ENCODE assay signal across 2 cellular contexts in the genomic region with DNA sequence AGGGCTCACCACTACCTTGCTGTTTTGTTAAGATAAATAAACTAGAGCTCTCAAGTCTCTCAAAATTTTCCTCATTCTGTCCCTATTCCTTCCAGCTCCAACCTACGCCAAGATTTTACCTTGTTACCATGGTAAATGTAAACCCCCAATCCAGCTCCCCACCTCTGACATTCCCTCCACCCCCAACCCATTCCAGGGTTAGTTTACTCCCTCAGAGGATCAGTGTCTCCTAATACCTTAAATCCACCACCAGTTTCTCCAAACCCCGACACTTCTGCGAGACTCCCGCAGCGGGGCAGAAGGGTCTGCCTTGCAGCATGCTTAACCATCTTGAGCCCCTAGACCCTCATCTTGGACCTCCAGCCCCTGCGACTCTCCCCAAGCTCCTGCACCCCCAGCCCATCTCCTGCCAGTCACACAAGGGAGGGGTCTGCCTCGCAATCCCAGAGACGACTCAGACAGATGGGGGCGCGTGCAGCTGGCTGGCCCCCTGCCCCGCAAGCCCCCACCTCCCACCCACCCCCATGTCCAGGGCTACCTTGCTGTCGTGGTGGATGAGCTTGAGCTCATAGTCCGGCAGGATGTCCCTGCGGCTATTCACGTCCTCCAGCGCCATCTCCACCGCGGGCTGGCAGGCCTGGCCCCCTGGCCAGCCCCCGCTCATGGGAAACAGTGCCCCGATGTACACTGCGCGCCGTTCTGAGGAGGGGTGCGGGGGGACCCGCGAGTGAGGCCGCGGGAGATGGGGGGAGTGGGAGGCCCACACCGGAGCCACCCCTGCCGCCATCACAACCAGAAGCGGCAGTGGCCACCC.
TF ChIP-seq lines count a peak whose summit lies in the region.

No MANE protein-coding gene starts in this region.

TF ChIP-seq in endothelial cell of umbilical vein, 7 proteins besides CTCF, POLR2A, EP300 and RAD21:
- TF ChIP-seq EZH2 (IDR thresholded peaks at IDR 0.05; ENCODE audit: borderline replicate concordance, low read depth, low read length, severe bottlenecking) (no peak), MYC (IDR thresholded peaks at IDR 0.05; ENCODE audit: low read depth, low read length) (no peak), GATA2 (IDR thresholded peaks at IDR 0.05; ENCODE audit: insufficient read depth, insufficient read length, low read depth, low read length) (no peak), JUN (IDR thresholded peaks at IDR 0.05; ENCODE audit: borderline replicate concordance, insufficient read depth, insufficient read length, low read depth) (no peak), POLR2AphosphoS5 (IDR thresholded peaks at IDR 0.05; ENCODE audit: insufficient read depth, low read depth, low read length) (no peak), FOS (IDR thresholded peaks at IDR 0.05; ENCODE audit: borderline replicate concordance, insufficient read depth, low read length) (no peak)
- TF ChIP-seq, protein P1, sequence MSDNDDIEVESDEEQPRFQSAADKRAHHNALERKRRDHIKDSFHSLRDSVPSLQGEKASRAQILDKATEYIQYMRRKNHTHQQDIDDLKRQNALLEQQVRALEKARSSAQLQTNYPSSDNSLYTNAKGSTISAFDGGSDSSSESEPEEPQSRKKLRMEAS (IDR thresholded peaks at IDR 0.05; ENCODE audit: insufficient read depth, insufficient read length) = no peak

TF ChIP-seq in neural cell, 6 proteins besides CTCF, POLR2A, EP300 and RAD21:
- peak; percentile 39 for TF ChIP-seq TAF1 (IDR thresholded peaks at IDR 0.05; ENCODE audit: low read depth)
- TF ChIP-seq EZH2 (IDR thresholded peaks at IDR 0.05; ENCODE audit: borderline replicate concordance, insufficient read depth, low read length, poor library complexity, severe bottlenecking) = no peak
- TF ChIP-seq, protein P2, sequence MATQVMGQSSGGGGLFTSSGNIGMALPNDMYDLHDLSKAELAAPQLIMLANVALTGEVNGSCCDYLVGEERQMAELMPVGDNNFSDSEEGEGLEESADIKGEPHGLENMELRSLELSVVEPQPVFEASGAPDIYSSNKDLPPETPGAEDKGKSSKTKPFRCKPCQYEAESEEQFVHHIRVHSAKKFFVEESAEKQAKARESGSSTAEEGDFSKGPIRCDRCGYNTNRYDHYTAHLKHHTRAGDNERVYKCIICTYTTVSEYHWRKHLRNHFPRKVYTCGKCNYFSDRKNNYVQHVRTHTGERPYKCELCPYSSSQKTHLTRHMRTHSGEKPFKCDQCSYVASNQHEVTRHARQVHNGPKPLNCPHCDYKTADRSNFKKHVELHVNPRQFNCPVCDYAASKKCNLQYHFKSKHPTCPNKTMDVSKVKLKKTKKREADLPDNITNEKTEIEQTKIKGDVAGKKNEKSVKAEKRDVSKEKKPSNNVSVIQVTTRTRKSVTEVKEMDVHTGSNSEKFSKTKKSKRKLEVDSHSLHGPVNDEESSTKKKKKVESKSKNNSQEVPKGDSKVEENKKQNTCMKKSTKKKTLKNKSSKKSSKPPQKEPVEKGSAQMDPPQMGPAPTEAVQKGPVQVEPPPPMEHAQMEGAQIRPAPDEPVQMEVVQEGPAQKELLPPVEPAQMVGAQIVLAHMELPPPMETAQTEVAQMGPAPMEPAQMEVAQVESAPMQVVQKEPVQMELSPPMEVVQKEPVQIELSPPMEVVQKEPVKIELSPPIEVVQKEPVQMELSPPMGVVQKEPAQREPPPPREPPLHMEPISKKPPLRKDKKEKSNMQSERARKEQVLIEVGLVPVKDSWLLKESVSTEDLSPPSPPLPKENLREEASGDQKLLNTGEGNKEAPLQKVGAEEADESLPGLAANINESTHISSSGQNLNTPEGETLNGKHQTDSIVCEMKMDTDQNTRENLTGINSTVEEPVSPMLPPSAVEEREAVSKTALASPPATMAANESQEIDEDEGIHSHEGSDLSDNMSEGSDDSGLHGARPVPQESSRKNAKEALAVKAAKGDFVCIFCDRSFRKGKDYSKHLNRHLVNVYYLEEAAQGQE (IDR thresholded peaks at IDR 0.05; ENCODE audit: borderline replicate concordance) = no peak
